ENCODE assay signal across 1 cellular context in genomic region chrX:49610718-49611310, GRCh38.
TF ChIP-seq lines count a peak whose summit lies in the region.

No MANE protein-coding gene starts in this region.

TF ChIP-seq in HEK293, 187 proteins besides CTCF, POLR2A, EP300 and RAD21 (continued from another document):
- TF ChIP-seq, protein P1, sequence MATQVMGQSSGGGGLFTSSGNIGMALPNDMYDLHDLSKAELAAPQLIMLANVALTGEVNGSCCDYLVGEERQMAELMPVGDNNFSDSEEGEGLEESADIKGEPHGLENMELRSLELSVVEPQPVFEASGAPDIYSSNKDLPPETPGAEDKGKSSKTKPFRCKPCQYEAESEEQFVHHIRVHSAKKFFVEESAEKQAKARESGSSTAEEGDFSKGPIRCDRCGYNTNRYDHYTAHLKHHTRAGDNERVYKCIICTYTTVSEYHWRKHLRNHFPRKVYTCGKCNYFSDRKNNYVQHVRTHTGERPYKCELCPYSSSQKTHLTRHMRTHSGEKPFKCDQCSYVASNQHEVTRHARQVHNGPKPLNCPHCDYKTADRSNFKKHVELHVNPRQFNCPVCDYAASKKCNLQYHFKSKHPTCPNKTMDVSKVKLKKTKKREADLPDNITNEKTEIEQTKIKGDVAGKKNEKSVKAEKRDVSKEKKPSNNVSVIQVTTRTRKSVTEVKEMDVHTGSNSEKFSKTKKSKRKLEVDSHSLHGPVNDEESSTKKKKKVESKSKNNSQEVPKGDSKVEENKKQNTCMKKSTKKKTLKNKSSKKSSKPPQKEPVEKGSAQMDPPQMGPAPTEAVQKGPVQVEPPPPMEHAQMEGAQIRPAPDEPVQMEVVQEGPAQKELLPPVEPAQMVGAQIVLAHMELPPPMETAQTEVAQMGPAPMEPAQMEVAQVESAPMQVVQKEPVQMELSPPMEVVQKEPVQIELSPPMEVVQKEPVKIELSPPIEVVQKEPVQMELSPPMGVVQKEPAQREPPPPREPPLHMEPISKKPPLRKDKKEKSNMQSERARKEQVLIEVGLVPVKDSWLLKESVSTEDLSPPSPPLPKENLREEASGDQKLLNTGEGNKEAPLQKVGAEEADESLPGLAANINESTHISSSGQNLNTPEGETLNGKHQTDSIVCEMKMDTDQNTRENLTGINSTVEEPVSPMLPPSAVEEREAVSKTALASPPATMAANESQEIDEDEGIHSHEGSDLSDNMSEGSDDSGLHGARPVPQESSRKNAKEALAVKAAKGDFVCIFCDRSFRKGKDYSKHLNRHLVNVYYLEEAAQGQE (tag by site-specific recombination; IDR thresholded peaks at IDR 0.05) = no peak
- TF ChIP-seq SP7 (tag by site-specific recombination; IDR thresholded peaks at IDR 0.05) (peak; percentile 89), ELK4 (IDR thresholded peaks at IDR 0.05; ENCODE audit: borderline replicate concordance, low read depth, low read length) (no peak), SALL2 (tag by site-specific recombination; IDR thresholded peaks at IDR 0.05; ENCODE audit: borderline replicate concordance) (no peak), ZBTB17 (tag by site-specific recombination; IDR thresholded peaks at IDR 0.05) (peak; percentile 54), GFI1B (tag by site-specific recombination; IDR thresholded peaks at IDR 0.05) (peak; percentile 48; the same call in 1 of the 2 replicates), ZIC2 (tag by site-specific recombination; IDR thresholded peaks at IDR 0.05) (peak; percentile 84), SETDB1 (IDR thresholded peaks at IDR 0.05; ENCODE audit: insufficient read length, low read length) (peak; percentile 93), ZNF169 (tag by site-specific recombination; IDR thresholded peaks at IDR 0.05) (no peak), ZBTB21 (tag by site-specific recombination; IDR thresholded peaks at IDR 0.05) (peak; percentile 43; the same call in 1 of the 2 replicates), KLF10 (tag by site-specific recombination; IDR thresholded peaks at IDR 0.05) (0 out of 2 replicates have a peak, but pooled peaks have one; percentile 16), ZNF23 (tag by site-specific recombination; IDR thresholded peaks at IDR 0.05; ENCODE audit: borderline replicate concordance) (no peak), TCF7L2 (IDR thresholded peaks at IDR 0.05; ENCODE audit: borderline replicate concordance, low read depth, low read length) (peak; percentile 99), ZNF639 (tag by site-specific recombination; IDR thresholded peaks at IDR 0.05) (0 out of 2 replicates have a peak, but pooled peaks have one; percentile 36), IKZF3 (tag by site-specific recombination; IDR thresholded peaks at IDR 0.05) (peak; percentile 37; the same call in 1 of the 2 replicates), ZNF629 (tag by site-specific recombination; IDR thresholded peaks at IDR 0.05) (peak; percentile 42), ZNF292 (tag by site-specific recombination; IDR thresholded peaks at IDR 0.05; ENCODE audit: borderline replicate concordance, low read depth) (no peak), ZNF239 (tag by site-specific recombination; IDR thresholded peaks at IDR 0.05) (no peak), ZNF843 (tag by site-specific recombination; IDR thresholded peaks at IDR 0.05) (peak; percentile 84), ZNF580 (tag by site-specific recombination; IDR thresholded peaks at IDR 0.05) (no peak), ZNF18 (tag by site-specific recombination; IDR thresholded peaks at IDR 0.05) (0 out of 2 replicates have a peak, but pooled peaks have one; percentile 20), ZNF596 (tag by site-specific recombination; IDR thresholded peaks at IDR 0.05) (no peak), ZNF488 (tag by site-specific recombination; IDR thresholded peaks at IDR 0.05) (peak; percentile 84), FEZF1 (tag by site-specific recombination; IDR thresholded peaks at IDR 0.05) (peak; percentile 85), ZNF10 (tag by site-specific recombination; IDR thresholded peaks at IDR 0.05) (no peak)
- TF ChIP-seq, protein P2, sequence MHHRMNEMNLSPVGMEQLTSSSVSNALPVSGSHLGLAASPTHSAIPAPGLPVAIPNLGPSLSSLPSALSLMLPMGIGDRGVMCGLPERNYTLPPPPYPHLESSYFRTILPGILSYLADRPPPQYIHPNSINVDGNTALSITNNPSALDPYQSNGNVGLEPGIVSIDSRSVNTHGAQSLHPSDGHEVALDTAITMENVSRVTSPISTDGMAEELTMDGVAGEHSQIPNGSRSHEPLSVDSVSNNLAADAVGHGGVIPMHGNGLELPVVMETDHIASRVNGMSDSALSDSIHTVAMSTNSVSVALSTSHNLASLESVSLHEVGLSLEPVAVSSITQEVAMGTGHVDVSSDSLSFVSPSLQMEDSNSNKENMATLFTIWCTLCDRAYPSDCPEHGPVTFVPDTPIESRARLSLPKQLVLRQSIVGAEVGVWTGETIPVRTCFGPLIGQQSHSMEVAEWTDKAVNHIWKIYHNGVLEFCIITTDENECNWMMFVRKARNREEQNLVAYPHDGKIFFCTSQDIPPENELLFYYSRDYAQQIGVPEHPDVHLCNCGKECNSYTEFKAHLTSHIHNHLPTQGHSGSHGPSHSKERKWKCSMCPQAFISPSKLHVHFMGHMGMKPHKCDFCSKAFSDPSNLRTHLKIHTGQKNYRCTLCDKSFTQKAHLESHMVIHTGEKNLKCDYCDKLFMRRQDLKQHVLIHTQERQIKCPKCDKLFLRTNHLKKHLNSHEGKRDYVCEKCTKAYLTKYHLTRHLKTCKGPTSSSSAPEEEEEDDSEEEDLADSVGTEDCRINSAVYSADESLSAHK (tag by site-specific recombination; IDR thresholded peaks at IDR 0.05) = peak; percentile 45; the same call in 1 of the 2 replicates
- TF ChIP-seq, protein P3, sequence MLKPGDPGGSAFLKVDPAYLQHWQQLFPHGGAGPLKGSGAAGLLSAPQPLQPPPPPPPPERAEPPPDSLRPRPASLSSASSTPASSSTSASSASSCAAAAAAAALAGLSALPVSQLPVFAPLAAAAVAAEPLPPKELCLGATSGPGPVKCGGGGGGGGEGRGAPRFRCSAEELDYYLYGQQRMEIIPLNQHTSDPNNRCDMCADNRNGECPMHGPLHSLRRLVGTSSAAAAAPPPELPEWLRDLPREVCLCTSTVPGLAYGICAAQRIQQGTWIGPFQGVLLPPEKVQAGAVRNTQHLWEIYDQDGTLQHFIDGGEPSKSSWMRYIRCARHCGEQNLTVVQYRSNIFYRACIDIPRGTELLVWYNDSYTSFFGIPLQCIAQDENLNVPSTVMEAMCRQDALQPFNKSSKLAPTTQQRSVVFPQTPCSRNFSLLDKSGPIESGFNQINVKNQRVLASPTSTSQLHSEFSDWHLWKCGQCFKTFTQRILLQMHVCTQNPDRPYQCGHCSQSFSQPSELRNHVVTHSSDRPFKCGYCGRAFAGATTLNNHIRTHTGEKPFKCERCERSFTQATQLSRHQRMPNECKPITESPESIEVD (tag by site-specific recombination; IDR thresholded peaks at IDR 0.05) = peak; percentile 84
TF ChIP-seq in HEK293: peak in this region for 25.
